Comparison of ENCODE assay signal across 16 cellular contexts in genomic region chr19:8488351-8488750, GRCh38. TPM values are rescaled to one million over a fixed set of nuclear protein-coding genes. Genes with fewer than 3 reads are reported as not detected.
DNase-seq lines count a peak whose midpoint lies in the region.
"Had no signal": no experiment of that assay in that cellular context is flagged by ENCODE, and none has a peak within 500 bp of the region (broad histone marks: within the 10 kb centered on the region; RNA-seq: fewer than 3 reads in every experiment).

No MANE protein-coding gene starts in this region.

- CTCF ChIA-PET in activated naive CD4-positive, alpha-beta T cell treated with anti-CD3 and anti-CD28 coated beads for 36 hours (lab: Charles Lee), result interaction anchor here (0.6 to 2.7 kb wide), 4 partner anchors 17 to 127 kb away, joined by 3 to 9 read pairs (median 3); partner anchors contain the start of gene ZNF414
- CTCF ChIA-PET in activated CD4-positive, alpha-beta memory T cell treated with anti-CD3 and anti-CD28 coated beads, Interleukin-2, amount 10 ng/mL, durations not matched to agents 7 days and 5 days (lab: Charles Lee), result interaction anchor here (1.2 to 3.1 kb wide), 7 partner anchors 8 to 91 kb away, joined by 5 to 31 read pairs (median 9); partner anchors contain the start of gene MARCHF2

- no peak for DNase-seq in activated naive CD4-positive, alpha-beta T cell treated with anti-CD3 and anti-CD28 coated beads for 36 hours
- DNase-seq in activated naive CD4-positive, alpha-beta T cell (lab: John Stamatoyannopoulos, UW), result no peak
- no peak for DNase-seq in activated CD4-positive, alpha-beta memory T cell treated with anti-CD3 and anti-CD28 coated beads, Interleukin-2, amount 10 ng/mL, durations not matched to agents 7 days and 5 days
- DNase-seq in pons (ENCODE audit: low spot score), result no peak
- no peak for DNase-seq in A172 (ENCODE audit: low spot score)
- no peak for DNase-seq in NCI-H446 (lab: John Stamatoyannopoulos, UW)
- DNase-seq: amniotic stem cell, DMS 273 treated with DMSO at 0.1 percent for 48 hours, left ventricle myocardium inferior, MG63, NCI-H2081 treated with DMSO at 0.1 percent for 48 hours, NCI-H748 treated with DMSO at 0.1 percent for 48 hours, RPMI8226, T-helper 9 cell had no signal

- H3K27ac ChIP-seq in layer of hippocampus (ENCODE audit: low read depth, low read length), result peak overlapping the region; percentile 22
- H3K27ac ChIP-seq in temporal lobe (ENCODE audit: low read depth, low read length), result peak overlapping the region; percentile 36

- no peaks in the 10 kb centered on the region for H3K27me3 Mint-ChIP-seq in activated naive CD4-positive, alpha-beta T cell treated with anti-CD3 and anti-CD28 coated beads for 36 hours (ENCODE audit: low read depth)
- no peaks in the 10 kb centered on the region for H3K27me3 Mint-ChIP-seq in activated CD4-positive, alpha-beta memory T cell treated with anti-CD3 and anti-CD28 coated beads, Interleukin-2, amount 10 ng/mL, durations not matched to agents 7 days and 5 days

- H3K36me3 Mint-ChIP-seq in activated naive CD4-positive, alpha-beta T cell treated with anti-CD3 and anti-CD28 coated beads for 36 hours (ENCODE audit: low read depth), result peaks cover 31% of the 10 kb centered on the region
- peaks cover 61% of the 10 kb centered on the region for H3K36me3 Mint-ChIP-seq in activated CD4-positive, alpha-beta memory T cell treated with anti-CD3 and anti-CD28 coated beads, Interleukin-2, amount 10 ng/mL, durations not matched to agents 7 days and 5 days (ENCODE audit: low read depth)

- intact Hi-C loops in activated naive CD4-positive, alpha-beta T cell treated with anti-CD3 and anti-CD28 coated beads for 36 hours (cut with micrococcal nuclease), result no loop called here

- H3K4me3 Mint-ChIP-seq in activated naive CD4-positive, alpha-beta T cell treated with anti-CD3 and anti-CD28 coated beads for 36 hours, result no peak overlapping the region
- H3K4me3 Mint-ChIP-seq in activated CD4-positive, alpha-beta memory T cell treated with anti-CD3 and anti-CD28 coated beads, Interleukin-2, amount 10 ng/mL, durations not matched to agents 7 days and 5 days, result no peak overlapping the region

- POLR2A ChIA-PET in activated CD4-positive, alpha-beta memory T cell treated with anti-CD3 and anti-CD28 coated beads, Interleukin-2, amount 10 ng/mL, durations not matched to agents 7 days and 5 days (lab: Charles Lee), result interaction anchor here (1.5 to 3.8 kb wide), 3 partner anchors 8 to 88 kb away, joined by 5 to 32 read pairs (median 8); partner anchors contain the start of gene ZNF414

- H3K9me3 Mint-ChIP-seq in activated naive CD4-positive, alpha-beta T cell treated with anti-CD3 and anti-CD28 coated beads for 36 hours, result no peaks in the 10 kb centered on the region
- H3K9me3 Mint-ChIP-seq in activated CD4-positive, alpha-beta memory T cell treated with anti-CD3 and anti-CD28 coated beads, Interleukin-2, amount 10 ng/mL, durations not matched to agents 7 days and 5 days, result no peaks in the 10 kb centered on the region

- peak overlapping the region; percentile 89 for H3K27ac Mint-ChIP-seq in activated naive CD4-positive, alpha-beta T cell treated with anti-CD3 and anti-CD28 coated beads for 36 hours
- peak overlapping the region; percentile 86 for H3K27ac Mint-ChIP-seq in activated CD4-positive, alpha-beta memory T cell treated with anti-CD3 and anti-CD28 coated beads, Interleukin-2, amount 10 ng/mL, durations not matched to agents 7 days and 5 days

- H3K27me3 ChIP-seq in layer of hippocampus (ENCODE audit: control insufficient read depth, insufficient read depth, low read length), result no peaks in the 10 kb centered on the region
- H3K27me3 ChIP-seq: MG63 had no signal

- H3K4me1 Mint-ChIP-seq in activated naive CD4-positive, alpha-beta T cell treated with anti-CD3 and anti-CD28 coated beads for 36 hours (ENCODE audit: low read depth), result peaks cover 32% of the 10 kb centered on the region
- peaks cover 33% of the 10 kb centered on the region for H3K4me1 Mint-ChIP-seq in activated CD4-positive, alpha-beta memory T cell treated with anti-CD3 and anti-CD28 coated beads, Interleukin-2, amount 10 ng/mL, durations not matched to agents 7 days and 5 days

RNA-seq across cellular contexts. Expression of gene PRAM1, which starts 14.1 kb away (rescaled TPM):
- total RNA-seq in activated naive CD4-positive, alpha-beta T cell treated with anti-CD3 and anti-CD28 coated beads for 36 hours, result under 1 TPM; 0.40 to 0.45 TPM
- under 1 TPM; 0.58 to 0.63 TPM for total RNA-seq in activated CD4-positive, alpha-beta memory T cell treated with anti-CD3 and anti-CD28 coated beads, Interleukin-2, amount 10 ng/mL, durations not matched to agents 7 days and 5 days
- total RNA-seq in temporal lobe, result 0.25 TPM
- total RNA-seq in A172 (2014; rRNA removed; shearing (Covaris generic)), result not detected in 2 replicates

RNA-seq across cellular contexts. Expression of gene ZNF414, which starts 25.6 kb away (rescaled TPM):
- total RNA-seq in activated naive CD4-positive, alpha-beta T cell treated with anti-CD3 and anti-CD28 coated beads for 36 hours, result 10 to 100 TPM; 19.8 to 24.1 TPM
- 10 to 100 TPM; 29.7 to 33.3 TPM for total RNA-seq in activated CD4-positive, alpha-beta memory T cell treated with anti-CD3 and anti-CD28 coated beads, Interleukin-2, amount 10 ng/mL, durations not matched to agents 7 days and 5 days
- total RNA-seq in temporal lobe, result 4.7 TPM
- total RNA-seq in A172 (2014; rRNA removed; shearing (Covaris generic)), result 3.4 and 17.7 TPM in 2 replicates

RNA-seq across cellular contexts. Expression of gene HNRNPM, which starts 43.6 kb away (rescaled TPM):
- total RNA-seq in activated naive CD4-positive, alpha-beta T cell treated with anti-CD3 and anti-CD28 coated beads for 36 hours, result 100 to 1,000 TPM; 151 to 169 TPM
- 100 to 1,000 TPM; 205 to 211 TPM for total RNA-seq in activated CD4-positive, alpha-beta memory T cell treated with anti-CD3 and anti-CD28 coated beads, Interleukin-2, amount 10 ng/mL, durations not matched to agents 7 days and 5 days
- total RNA-seq in temporal lobe, result 84.3 TPM
- total RNA-seq in A172 (2014; rRNA removed; shearing (Covaris generic)), result 97.9 and 102 TPM in 2 replicates
